1 cellular context compared by ENCODE assay signal in the genomic region with DNA sequence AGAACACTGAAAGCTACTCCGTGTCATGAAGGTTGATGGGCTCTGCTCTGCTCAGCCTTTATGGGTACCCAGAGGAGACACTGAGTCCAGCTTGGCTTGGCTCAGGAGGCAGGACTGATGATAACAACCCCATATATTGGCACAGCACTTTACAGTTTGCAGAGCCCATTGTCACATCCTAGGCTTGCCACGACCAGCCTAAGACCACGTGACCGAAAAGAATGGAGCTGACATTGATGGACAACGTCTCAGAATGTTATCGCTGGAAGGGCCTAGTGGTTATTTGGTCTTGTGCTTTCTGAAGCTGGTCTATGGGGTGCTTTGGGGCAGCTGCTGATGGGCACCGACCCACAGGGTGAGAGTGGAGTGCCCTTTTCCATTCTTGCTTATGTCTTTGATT.
TF ChIP-seq lines count a peak whose summit lies in the region.

No MANE protein-coding gene starts in this region.

TF ChIP-seq in IMR-90, 13 proteins besides CTCF, POLR2A, EP300 and RAD21 (continued from another document):
- TF ChIP-seq, protein P1, sequence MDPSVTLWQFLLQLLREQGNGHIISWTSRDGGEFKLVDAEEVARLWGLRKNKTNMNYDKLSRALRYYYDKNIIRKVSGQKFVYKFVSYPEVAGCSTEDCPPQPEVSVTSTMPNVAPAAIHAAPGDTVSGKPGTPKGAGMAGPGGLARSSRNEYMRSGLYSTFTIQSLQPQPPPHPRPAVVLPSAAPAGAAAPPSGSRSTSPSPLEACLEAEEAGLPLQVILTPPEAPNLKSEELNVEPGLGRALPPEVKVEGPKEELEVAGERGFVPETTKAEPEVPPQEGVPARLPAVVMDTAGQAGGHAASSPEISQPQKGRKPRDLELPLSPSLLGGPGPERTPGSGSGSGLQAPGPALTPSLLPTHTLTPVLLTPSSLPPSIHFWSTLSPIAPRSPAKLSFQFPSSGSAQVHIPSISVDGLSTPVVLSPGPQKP (IDR thresholded peaks at IDR 0.05; ENCODE audit: borderline replicate concordance, low read depth, low read length), result no peak
- TF ChIP-seq RCOR1 (IDR thresholded peaks at IDR 0.05; ENCODE audit: insufficient replicate concordance, low read length), result no peak
